1 cellular context compared by ENCODE assay signal in genomic region chr7:13949450-13949849, GRCh38.
TF ChIP-seq lines count a peak whose summit lies in the region.

No MANE protein-coding gene starts in this region.

TF ChIP-seq in WTC11, 78 proteins besides CTCF, POLR2A, EP300 and RAD21 (continued from another document):
- no peak for TF ChIP-seq ZNF281 (CRISPR knock-in tag; IDR thresholded peaks at IDR 0.05)
